ENCODE assay signal across 8 cellular contexts in the genomic region with DNA sequence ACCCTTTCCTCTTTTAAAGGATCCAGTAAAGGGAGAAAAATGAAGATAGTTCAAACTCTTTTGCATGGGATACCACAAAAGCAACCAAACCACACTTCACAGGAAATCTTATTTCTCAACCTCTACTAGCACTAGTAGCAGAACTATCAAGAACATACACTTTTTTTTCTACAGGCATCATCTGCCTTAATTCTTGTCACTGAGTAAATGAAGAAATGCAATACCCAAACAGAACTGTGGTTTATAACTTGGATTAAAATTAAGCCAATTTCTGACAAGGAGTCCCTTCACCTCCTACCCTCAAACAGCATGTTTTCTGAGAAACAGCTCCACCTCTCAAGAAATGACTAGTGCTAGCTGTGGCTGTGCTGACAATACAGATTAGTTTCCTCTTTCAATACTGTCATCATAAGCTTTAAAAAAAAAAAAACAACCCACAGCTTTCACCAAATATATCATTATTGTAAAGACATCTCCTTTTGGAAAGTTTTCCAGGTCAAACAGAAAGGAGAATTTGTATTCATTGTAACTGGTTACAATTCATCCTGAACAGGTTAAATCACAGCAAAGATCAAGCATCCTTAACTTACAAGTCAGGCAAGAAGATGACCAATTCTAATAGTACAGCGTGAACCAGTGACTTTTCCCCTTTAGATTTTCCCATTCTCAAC. TPM values are rescaled to one million over a fixed set of nuclear protein-coding genes. Genes with fewer than 3 reads are reported as not detected.
A peak's percentile ranks its signal among the peaks of the same experiment; 100 is the strongest.
DNase-seq lines count a peak whose midpoint lies in the region; ATAC-seq and TF ChIP-seq lines count a peak whose summit lies in the region.

No MANE protein-coding gene starts in this region.

- peaks cover 35% of the 10 kb centered on the region for H3K79me2 ChIP-seq in KMS-11 (ENCODE audit: insufficient read depth, low read depth)

- peak overlapping the region; percentile 91 for H3K4me2 ChIP-seq in KMS-11

- peaks cover 29% of the 10 kb centered on the region for H3K36me3 Mint-ChIP-seq in activated naive CD8-positive, alpha-beta T cell treated with anti-CD3 and anti-CD28 coated beads, Interleukin-2, amount 10 ng/mL, durations not matched to agents 7 days and 5 days

- peak overlapping the region; percentile 93 for H3K27ac Mint-ChIP-seq in activated naive CD8-positive, alpha-beta T cell treated with anti-CD3 and anti-CD28 coated beads, Interleukin-2, amount 10 ng/mL, durations not matched to agents 7 days and 5 days

- H3K9ac ChIP-seq in KMS-11, result peak overlapping the region; percentile 47
- H3K9ac ChIP-seq in mucosa of rectum (ENCODE audit: low read depth in 1 of 2, low read length in 2 of 2), result peak overlapping the region; percentile 15 to 48

- peak; percentile 71 for ATAC-seq in GM21717 (IDR thresholded peaks at IDR 0.05; ENCODE audit: unreplicated experiment)
- peak; percentile 91 for ATAC-seq in activated naive CD8-positive, alpha-beta T cell treated with anti-CD3 and anti-CD28 coated beads, Interleukin-2, amount 10 ng/mL, durations not matched to agents 7 days and 5 days (ENCODE audit: low read depth)

- no peaks in the 10 kb centered on the region for H3K9me3 ChIP-seq in mucosa of rectum (ENCODE audit: control insufficient read depth in 2 of 2, low read length in 2 of 2)

- peaks cover 74% of the 10 kb centered on the region for H3K4me1 ChIP-seq in KMS-11 (ENCODE audit: low read depth, poor library complexity, severe bottlenecking)
- H3K4me1 ChIP-seq in mucosa of rectum (ENCODE audit: control insufficient read depth in 2 of 2, insufficient read depth in 2 of 2, low read length in 2 of 2), result peaks cover 17 to 24% of the 10 kb centered on the region in 2 donors

- DNase-seq in GM12865 (ENCODE audit: low read depth) (peak; percentile 85), DMS114 treated with DMSO at 0.1 percent for 48 hours (lab: John Stamatoyannopoulos, UW; ENCODE audit: unreplicated experiment) (no peak), GOT3 (lab: John Stamatoyannopoulos, UW) (no peak), NCI-H128 (lab: John Stamatoyannopoulos, UW; ENCODE audit: unreplicated experiment) (no peak)
- DNase-seq in activated naive CD8-positive, alpha-beta T cell treated with anti-CD3 and anti-CD28 coated beads, Interleukin-2, amount 10 ng/mL, durations not matched to agents 7 days and 5 days, result no peak

- peak overlapping the region; percentile 77 for H3K4me3 Mint-ChIP-seq in activated naive CD8-positive, alpha-beta T cell treated with anti-CD3 and anti-CD28 coated beads, Interleukin-2, amount 10 ng/mL, durations not matched to agents 7 days and 5 days

- TF ChIP-seq CTCF in GM12865 (IDR thresholded peaks at IDR 0.05; ENCODE audit: insufficient read depth, low read depth, low read length, missing control alignments) (no peak), KMS-11 (conservative IDR thresholded peaks at IDR 0.05; ENCODE audit: low read depth, low read length) (no peak)

- POLR2A ChIA-PET in activated naive CD8-positive, alpha-beta T cell treated with anti-CD3 and anti-CD28 coated beads, Interleukin-2, amount 10 ng/mL, durations not matched to agents 7 days and 5 days (lab: Charles Lee), result interaction anchor here (0.6 to 3.0 kb wide), 6 partner anchors 31 to 151 kb away, joined by 3 to 28 read pairs (median 4); a partner anchor contains a TSS

- peak overlapping the region; percentile 40 for H3K4me3 ChIP-seq in GM12865 (ENCODE audit: low read depth, low read length)
- no peak overlapping the region for H3K4me3 ChIP-seq in KMS-11 (IDR thresholded peaks at IDR 0.05; ENCODE audit: insufficient read depth, low read depth, low read length)
- peak overlapping the region in 1 of 2 donors; percentile 43 for H3K4me3 ChIP-seq in mucosa of rectum (ENCODE audit: low read length in 2 of 2)

- H3K36me3 ChIP-seq in KMS-11 (ENCODE audit: insufficient read depth), result no peaks in the 10 kb centered on the region
- H3K36me3 ChIP-seq in mucosa of rectum (ENCODE audit: control insufficient read depth in 2 of 2, insufficient read depth in 2 of 2, low read length in 2 of 2), result peaks cover 3 to 4% of the 10 kb centered on the region in 2 donors

- H3K27ac ChIP-seq in KMS-11, result peak overlapping the region; percentile 87
- peak overlapping the region; percentile 69 to 86 for H3K27ac ChIP-seq in mucosa of rectum (ENCODE audit: low read depth in 2 of 2, low read length in 2 of 2)

- H4K20me1 ChIP-seq in KMS-11 (ENCODE audit: insufficient read depth), result no peaks in the 10 kb centered on the region

- H3K4me1 Mint-ChIP-seq in activated naive CD8-positive, alpha-beta T cell treated with anti-CD3 and anti-CD28 coated beads, Interleukin-2, amount 10 ng/mL, durations not matched to agents 7 days and 5 days, result peaks cover 57% of the 10 kb centered on the region

- H3K27me3 Mint-ChIP-seq in activated naive CD8-positive, alpha-beta T cell treated with anti-CD3 and anti-CD28 coated beads, Interleukin-2, amount 10 ng/mL, durations not matched to agents 7 days and 5 days, result no peaks in the 10 kb centered on the region

- no peaks in the 10 kb centered on the region for H3K9me3 Mint-ChIP-seq in activated naive CD8-positive, alpha-beta T cell treated with anti-CD3 and anti-CD28 coated beads, Interleukin-2, amount 10 ng/mL, durations not matched to agents 7 days and 5 days

- no peak overlapping the region for H2AFZ ChIP-seq in KMS-11 (ENCODE audit: low read depth)

- H3K27me3 ChIP-seq in KMS-11 (ENCODE audit: insufficient read depth, low read depth) (no peaks in the 10 kb centered on the region), mucosa of rectum (ENCODE audit: control insufficient read depth in 2 of 2, insufficient read depth in 2 of 2, low read length in 2 of 2) (no peaks in the 10 kb centered on the region)

RNA-seq across cellular contexts. Expression of a gene that starts 44.4 kb away (rescaled TPM):
- total RNA-seq in activated naive CD8-positive, alpha-beta T cell treated with anti-CD3 and anti-CD28 coated beads, Interleukin-2, amount 10 ng/mL, durations not matched to agents 7 days and 5 days, result 10 to 100 TPM; 64.9 to 68.1 TPM
